Comparison of ENCODE assay signal across 12 cellular contexts in the genomic region with DNA sequence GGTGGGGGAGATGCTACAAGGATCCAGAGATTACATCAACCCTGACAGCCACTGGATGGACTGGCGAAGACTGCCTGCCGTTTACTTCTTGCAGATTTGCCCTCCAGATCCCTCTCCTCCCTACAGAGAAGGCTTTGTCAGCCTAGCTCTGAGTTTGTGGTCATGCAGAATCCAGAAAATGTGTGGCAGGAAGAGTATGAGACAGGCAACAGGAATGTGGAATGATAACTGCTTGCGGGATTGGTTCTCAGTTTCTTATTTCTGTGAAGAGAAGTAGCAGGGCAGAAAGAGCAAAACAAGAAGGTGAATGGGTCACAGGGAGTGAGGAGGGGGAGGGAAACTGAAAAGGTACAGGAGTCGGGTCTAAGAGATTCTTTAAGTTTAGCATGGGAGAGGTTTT.
DNase-seq lines count a peak whose midpoint lies in the region; ATAC-seq, FAIRE-seq and TF ChIP-seq lines count a peak whose summit lies in the region.
"Had no signal": no experiment of that assay in that cellular context is flagged by ENCODE, and none has a peak within 500 bp of the region (broad histone marks: within the 10 kb centered on the region; RNA-seq: fewer than 3 reads in every experiment).

No MANE protein-coding gene starts in this region.

- H2AK5ac ChIP-seq in neuronal stem cell (ENCODE audit: low read depth, low read length) = no peak overlapping the region

- H3K27me3 ChIP-seq in neuronal stem cell (ENCODE audit: control insufficient read depth in 3 of 3, insufficient read depth in 3 of 3, low read depth in 1 of 3, low read length in 3 of 3) = peaks cover 0 to 3% (median 0%) of the 10 kb centered on the region in 3 experiments

- H2AFZ ChIP-seq in neuronal stem cell (ENCODE audit: low read length) = peak overlapping the region; percentile 35

- peaks cover 13 to 20% of the 10 kb centered on the region in 2 donors for H3K4me1 ChIP-seq in neuronal stem cell (ENCODE audit: control insufficient read depth in 2 of 2, insufficient read depth in 1 of 2, low read depth in 1 of 2, low read length in 2 of 2)

- intact Hi-C loops in Calu3 (cut with micrococcal nuclease; ENCODE audit: unreplicated experiment) = loop anchor here (5.0 to 10.0 kb wide), 2 partner anchors 37 to 285 kb away; no protein-coding TSS in a partner anchor

- no peak overlapping the region for H4K91ac ChIP-seq in neuronal stem cell (ENCODE audit: low read depth, low read length, poor library complexity)

- WGBS in neuronal stem cell (ENCODE audit: extremely low coverage in 2 of 2, insufficient read length in 2 of 2, insufficient replicate concordance in 1 of 2), 2 donors = no CpG with 5 or more reads among the region's 4 CpGs

- no peak overlapping the region for H2BK15ac ChIP-seq in neuronal stem cell (ENCODE audit: low read length)

- H3K27me3 Mint-ChIP-seq in Calu3 (ENCODE audit: unreplicated experiment) = no peaks in the 10 kb centered on the region
- peaks cover 7% of the 10 kb centered on the region for H3K27me3 Mint-ChIP-seq in stimulated activated naive CD8-positive, alpha-beta T cell treated with anti-CD3 and anti-CD28 coated beads, Interleukin-15, amount 100 ng/mL, for 72 hours

- peak; percentile 99 for FAIRE-seq in RCC 7860 (lab: Jason Lieb, UNC)

- no peak overlapping the region for H2BK5ac ChIP-seq in neuronal stem cell (ENCODE audit: low read length)

- no peak overlapping the region for H3K23ac ChIP-seq in neuronal stem cell (ENCODE audit: low read depth, low read length, poor library complexity)

- no peak overlapping the region for H3K4ac ChIP-seq in neuronal stem cell (ENCODE audit: low read length)

- H2BK12ac ChIP-seq in neuronal stem cell (ENCODE audit: low read length) = no peak overlapping the region

- H3K4me3 Mint-ChIP-seq in Calu3 (ENCODE audit: low read depth, unreplicated experiment) = peak overlapping the region; percentile 2
- no peak overlapping the region for H3K4me3 Mint-ChIP-seq in stimulated activated naive CD8-positive, alpha-beta T cell treated with anti-CD3 and anti-CD28 coated beads, Interleukin-15, amount 100 ng/mL, for 72 hours

- H4K8ac ChIP-seq in neuronal stem cell (ENCODE audit: low read depth, low read length) = no peak overlapping the region

- H3K27ac ChIP-seq in neuronal stem cell (replicated peaks; ENCODE audit: low read length) = no peak overlapping the region
- H3K27ac ChIP-seq: cardiac muscle cell, HL-60 had no signal

- H3K9me3 ChIP-seq in neuronal stem cell (replicated peaks in 1 of 2; ENCODE audit: control insufficient read depth in 2 of 2, insufficient read depth in 1 of 2, low read depth in 1 of 2, low read length in 2 of 2) = no peaks in the 10 kb centered on the region

- H3K79me1 ChIP-seq in neuronal stem cell (ENCODE audit: low read depth, low read length) = no peaks in the 10 kb centered on the region

- H3K9me3 Mint-ChIP-seq in Calu3 (ENCODE audit: low read depth, unreplicated experiment) = no peaks in the 10 kb centered on the region
- peaks cover 4% of the 10 kb centered on the region in 2 donors for H3K9me3 Mint-ChIP-seq in stimulated activated naive CD8-positive, alpha-beta T cell treated with anti-CD3 and anti-CD28 coated beads, Interleukin-15, amount 100 ng/mL, for 72 hours

- no peak overlapping the region for H3K9ac ChIP-seq in neuronal stem cell (ENCODE audit: low read depth, low read length, poor library complexity)

- DNase-seq in Calu3 (peak; percentile 47), RCC 7860 (ENCODE audit: low spot score) (peak; percentile 99), epidermal melanocyte (ENCODE audit: insufficient read length, low spot score) (peak; percentile 84), neuronal stem cell (ENCODE audit: low spot score) (no peak), NCI-H1092 treated with DMSO at 0.1 percent for 48 hours (lab: John Stamatoyannopoulos, UW) (no peak), D341Med (ENCODE audit: low spot score) (no peak)
- no peak for DNase-seq in stimulated activated naive CD8-positive, alpha-beta T cell treated with anti-CD3 and anti-CD28 coated beads, Interleukin-15, amount 100 ng/mL, for 72 hours
- DNase-seq: activated CD8-positive, alpha-beta memory T cell treated with anti-CD3 and anti-CD28 coated beads for 24 hours; H7 had no signal

- TF ChIP-seq CTCF in Calu3 (IDR thresholded peaks at IDR 0.05; ENCODE audit: unreplicated experiment) = no peak

- no TSS peak for BruUV-seq in Calu3 (replicated peaks; lab: Mats Ljungman, UMichigan)

- no peak for ATAC-seq in stimulated activated naive CD8-positive, alpha-beta T cell treated with anti-CD3 and anti-CD28 coated beads, Interleukin-15, amount 100 ng/mL, for 72 hours
- ATAC-seq in HG03469 (IDR thresholded peaks at IDR 0.05; ENCODE audit: unreplicated experiment) = no peak

- H2BK120ac ChIP-seq in neuronal stem cell (ENCODE audit: low read depth, low read length) = no peak overlapping the region

- peak overlapping the region; percentile 90 for H3K27ac Mint-ChIP-seq in Calu3 (ENCODE audit: unreplicated experiment)
- no peak overlapping the region for H3K27ac Mint-ChIP-seq in stimulated activated naive CD8-positive, alpha-beta T cell treated with anti-CD3 and anti-CD28 coated beads, Interleukin-15, amount 100 ng/mL, for 72 hours

- H3K4me1 Mint-ChIP-seq in Calu3 (ENCODE audit: low read depth, unreplicated experiment) = peaks cover 81% of the 10 kb centered on the region
- H3K4me1 Mint-ChIP-seq in stimulated activated naive CD8-positive, alpha-beta T cell treated with anti-CD3 and anti-CD28 coated beads, Interleukin-15, amount 100 ng/mL, for 72 hours = no peaks in the 10 kb centered on the region

- no peaks in the 10 kb centered on the region for H3K36me3 ChIP-seq in neuronal stem cell (replicated peaks in 1 of 2; ENCODE audit: control insufficient read depth in 2 of 2, insufficient read depth in 2 of 2, low read length in 2 of 2)
- H3K36me3 ChIP-seq: cardiac muscle cell had no signal

- no peak overlapping the region for H3K18ac ChIP-seq in neuronal stem cell (ENCODE audit: low read length)

- H3K14ac ChIP-seq in neuronal stem cell (ENCODE audit: low read length) = no peak overlapping the region

- CTCF ChIA-PET in Calu3 (lab: Charles Lee) = interaction anchor here (1.0 to 1.1 kb wide), 2 partner anchors 10 to 84 kb away, joined by 3 to 4 read pairs; no protein-coding TSS in a partner anchor

- no peak overlapping the region for H3K4me2 ChIP-seq in neuronal stem cell (ENCODE audit: insufficient read depth, low read length, poor library complexity, severe bottlenecking)

- no peak overlapping the region for H3K4me3 ChIP-seq in neuronal stem cell (ENCODE audit: low read length in 2 of 2)
- H3K4me3 ChIP-seq: cardiac muscle cell had no signal

- H3K36me3 Mint-ChIP-seq in Calu3 (ENCODE audit: insufficient read depth, unreplicated experiment) = peaks cover 12% of the 10 kb centered on the region

Comparison
In these comparisons a context has a peak if more than half of its experiments do, and no peak if none do; other contexts are left out.
1. DNase-seq: peak in Calu3 (single experiment), RCC 7860 (single experiment) and epidermal melanocyte (single experiment); none in neuronal stem cell (single experiment), stimulated activated naive CD8-positive, alpha-beta T cell treated with anti-CD3 and anti-CD28 coated beads, Interleukin-15, amount 100 ng/mL, for 72 hours (0 of 2), NCI-H1092 treated with DMSO at 0.1 percent for 48 hours (single experiment) and D341Med (single experiment).